7 cellular contexts compared by ENCODE assay signal in genomic region chr10:42753507-42754154, GRCh38. TPM values are rescaled to one million over a fixed set of nuclear protein-coding genes. Genes with fewer than 3 reads are reported as not detected.
DNase-seq lines count a peak whose midpoint lies in the region; ATAC-seq and TF ChIP-seq lines count a peak whose summit lies in the region.

No MANE protein-coding gene starts in this region.

- H3K9me3 Mint-ChIP-seq in progenitor cell of endocrine pancreas (ENCODE audit: low read depth): peaks cover under 1% of the 10 kb centered on the region

- H3K4me3 Mint-ChIP-seq in T-helper 17 cell (peak overlapping the region; percentile 88), progenitor cell of endocrine pancreas (ENCODE audit: low read depth) (peak overlapping the region; percentile 67)

- H3K36me3 Mint-ChIP-seq in T-helper 17 cell (ENCODE audit: low read depth) (peaks cover 3% of the 10 kb centered on the region), progenitor cell of endocrine pancreas (ENCODE audit: insufficient read depth) (no peaks in the 10 kb centered on the region)

- no peaks in the 10 kb centered on the region for H3K4me1 ChIP-seq in foreskin keratinocyte

- H3K27me3 Mint-ChIP-seq in T-helper 17 cell: peaks cover 58% of the 10 kb centered on the region
- H3K27me3 Mint-ChIP-seq in progenitor cell of endocrine pancreas: peaks cover 72% of the 10 kb centered on the region

- no peak overlapping the region for H3K27ac Mint-ChIP-seq in T-helper 17 cell
- peak overlapping the region; percentile 39 for H3K27ac Mint-ChIP-seq in progenitor cell of endocrine pancreas

- ATAC-seq in T-helper 17 cell: peak; percentile 22
- ATAC-seq in foreskin keratinocyte: peak; percentile 36
- no peak for ATAC-seq in GM19324 (IDR thresholded peaks at IDR 0.05; ENCODE audit: low FRiP score, unreplicated experiment)

- TF ChIP-seq CTCF in GM20000 (IDR thresholded peaks at IDR 0.05; ENCODE audit: extremely low read depth, missing control alignments) (no peak), foreskin keratinocyte (conservative IDR thresholded peaks at IDR 0.05) (no peak), progenitor cell of endocrine pancreas (IDR thresholded peaks at IDR 0.05; ENCODE audit: unreplicated experiment) (no peak)

- peaks cover 45% of the 10 kb centered on the region for H3K27me3 ChIP-seq in foreskin keratinocyte

- H3K9me3 ChIP-seq in T-helper 17 cell (ENCODE audit: control insufficient read depth, low read length, poor library complexity, severe bottlenecking): no peaks in the 10 kb centered on the region

- no peak overlapping the region for H3K27ac ChIP-seq in foreskin keratinocyte

- peaks cover 7% of the 10 kb centered on the region for H3K4me1 Mint-ChIP-seq in T-helper 17 cell
- H3K4me1 Mint-ChIP-seq in progenitor cell of endocrine pancreas (ENCODE audit: low read depth): no peaks in the 10 kb centered on the region

- DNase-seq in GM20000 (ENCODE audit: low spot score) (peak; percentile 45), T-helper 17 cell (no peak), foreskin keratinocyte (no peak), progenitor cell of endocrine pancreas (ENCODE audit: low spot score, unreplicated experiment) (no peak), GOT3 (lab: John Stamatoyannopoulos, UW) (no peak), epidermal melanocyte (ENCODE audit: insufficient read length, low spot score) (no peak)

RNA-seq across cellular contexts. Expression of gene BMS1, which starts 29.0 kb away (rescaled TPM):
- total RNA-seq in T-helper 17 cell (10 to 100 TPM; 13.0 to 14.2 TPM), foreskin keratinocyte (25.8 and 29.3 TPM in 2 replicates), progenitor cell of endocrine pancreas (22.4 and 23.2 TPM in 2 replicates)
- 10.4 and 13.0 TPM in 2 replicates for polyA plus RNA-seq in foreskin keratinocyte
